ENCODE assay signal across 16 cellular contexts in genomic region chr5:35198681-35199080, GRCh38. TPM values are rescaled to one million over a fixed set of nuclear protein-coding genes. Genes with fewer than 3 reads are reported as not detected.
DNase-seq lines count a peak whose midpoint lies in the region; ATAC-seq and TF ChIP-seq lines count a peak whose summit lies in the region.
"Had no signal": no experiment of that assay in that cellular context is flagged by ENCODE, and none has a peak within 500 bp of the region (broad histone marks: within the 10 kb centered on the region; RNA-seq: fewer than 3 reads in every experiment).

No MANE protein-coding gene starts in this region.

- H3K4me2 ChIP-seq in hepatocyte (peak overlapping the region; percentile 64), OCI-LY7 (ENCODE audit: low read length) (no peak overlapping the region)
- H3K4me2 ChIP-seq: BLaER1 had no signal

- H3K9me2 ChIP-seq in hepatocyte (replicated peaks; ENCODE audit: insufficient read depth) = no peaks in the 10 kb centered on the region
- no peaks in the 10 kb centered on the region for H3K9me2 ChIP-seq in OCI-LY7 (ENCODE audit: insufficient read depth, low read length)

- H3K4me3 ChIP-seq in SJCRH30 (no peak overlapping the region), hepatocyte (no peak overlapping the region), OCI-LY7 (ENCODE audit: low read depth, low read length, poor library complexity, severe bottlenecking) (no peak overlapping the region)
- H3K4me3 ChIP-seq: ascending aorta, BLaER1, GM12878 had no signal

- H3K27ac ChIP-seq in SJCRH30 = no peak overlapping the region; the same call in 1 of the 2 replicates
- peak overlapping the region; percentile 72 for H3K27ac ChIP-seq in hepatocyte
- no peak overlapping the region for H3K27ac ChIP-seq in OCI-LY7 (ENCODE audit: low read depth, low read length, poor library complexity, severe bottlenecking)
- H3K27ac ChIP-seq: ascending aorta, BLaER1 had no signal

- DNase-seq in EL (peak; percentile 25), SJCRH30 (peak; percentile 25 to 57), hepatocyte (ENCODE audit: low spot score) (peak; percentile 64), retina (peak; percentile 29), occipital lobe (lab: John Stamatoyannopoulos, UW) (no peak), OCI-LY7 (ENCODE audit: low spot score) (no peak), NCI-H2171 (lab: John Stamatoyannopoulos, UW) (no peak)
- DNase-seq: activated CD8-positive, alpha-beta T cell treated with anti-CD3 and anti-CD28 coated beads for 36 hours; effector memory CD8-positive, alpha-beta T cell; head of caudate nucleus; Kasumi-1; NCI-H2081 treated with DMSO at 0.1 percent for 48 hours had no signal

- H3K4me1 ChIP-seq in SJCRH30 (peaks cover 28% of the 10 kb centered on the region), hepatocyte (ENCODE audit: insufficient read depth) (peaks cover 40% of the 10 kb centered on the region), OCI-LY7 (ENCODE audit: insufficient read depth, low read length, poor library complexity, severe bottlenecking) (peaks cover 18% of the 10 kb centered on the region)
- H3K4me1 ChIP-seq: ascending aorta had no signal

- no peak for TF ChIP-seq CTCF in hepatocyte (IDR thresholded peaks at IDR 0.05; ENCODE audit: poor library complexity)
- TF ChIP-seq CTCF in OCI-LY7 (conservative IDR thresholded peaks at IDR 0.05; ENCODE audit: low read length) = no peak

- ATAC-seq in HG03097 (IDR thresholded peaks at IDR 0.05; ENCODE audit: low FRiP score, unreplicated experiment) = no peak
- ATAC-seq: activated CD8-positive, alpha-beta T cell treated with anti-CD3 and anti-CD28 coated beads for 36 hours; effector memory CD8-positive, alpha-beta T cell; GM12878 had no signal

- peaks cover 3% of the 10 kb centered on the region for H4K20me1 ChIP-seq in hepatocyte (ENCODE audit: insufficient read depth, poor library complexity, severe bottlenecking)
- H4K20me1 ChIP-seq in OCI-LY7 (ENCODE audit: insufficient read depth, low read length) = no peaks in the 10 kb centered on the region
- H4K20me1 ChIP-seq: BLaER1 had no signal

- H2AFZ ChIP-seq in hepatocyte (no peak overlapping the region), OCI-LY7 (ENCODE audit: low read length) (no peak overlapping the region)

- H3K27me3 ChIP-seq in SJCRH30 (no peaks in the 10 kb centered on the region), hepatocyte (no peaks in the 10 kb centered on the region)
- H3K27me3 ChIP-seq: ascending aorta, BLaER1 had no signal

- H3K36me3 ChIP-seq in SJCRH30 (no peaks in the 10 kb centered on the region), hepatocyte (replicated peaks; ENCODE audit: insufficient read depth, low read depth) (no peaks in the 10 kb centered on the region), OCI-LY7 (ENCODE audit: insufficient read depth, low read length) (no peaks in the 10 kb centered on the region)
- H3K36me3 ChIP-seq: ascending aorta, BLaER1 had no signal

- POLR2A ChIA-PET in OCI-LY7 (lab: Charles Lee) = interaction anchor here (1.3 kb wide), 1 partner anchor 12 kb away, joined by 5 read pairs; no protein-coding TSS in a partner anchor

- no TSS peak for BruUV-seq in OCI-LY7 (replicated peaks; lab: Mats Ljungman, UMichigan)

- 23% methylated on average over 4 of the region's 4 CpGs for WGBS in hepatocyte (ENCODE audit: low lambda C conversion rate, missing lambda C conversion rate)

- CTCF ChIA-PET in OCI-LY7 (lab: Charles Lee; ENCODE audit: unreplicated experiment) = no interaction called here

- H3K9me3 ChIP-seq in SJCRH30 (replicated peaks) = no peaks in the 10 kb centered on the region
- no peaks in the 10 kb centered on the region for H3K9me3 ChIP-seq in hepatocyte (ENCODE audit: low read depth)
- H3K9me3 ChIP-seq in OCI-LY7 (ENCODE audit: low read length) = no peaks in the 10 kb centered on the region
- H3K9me3 ChIP-seq: ascending aorta, BLaER1 had no signal

- H3K79me2 ChIP-seq in hepatocyte (peaks cover 45% of the 10 kb centered on the region), OCI-LY7 (ENCODE audit: insufficient read depth, low read depth, low read length) (no peaks in the 10 kb centered on the region)

- intact Hi-C loops in OCI-LY7 (cut with micrococcal nuclease; ENCODE audit: unreplicated experiment) = no loop called here

RNA-seq across cellular contexts. Expression of gene PRLR, which starts 31.6 kb away (rescaled TPM):
- not detected in 2 replicates for total RNA-seq in SJCRH30 (2014; rRNA removed; shearing (Covaris generic))
- total RNA-seq in hepatocyte (95.8 and 99.8 TPM in 2 replicates), occipital lobe (3.3 TPM), OCI-LY7 (2022) (not detected in 2 replicates)
- polyA plus RNA-seq in hepatocyte = 21.8 and 24.7 TPM in 2 replicates
- total RNA-seq in OCI-LY7 (2014; rRNA removed; shearing (Covaris generic)) = not detected in 2 replicates
- total RNA-seq: activated CD8-positive, alpha-beta T cell treated with anti-CD3 and anti-CD28 coated beads for 36 hours had no signal

Comparison
In these comparisons a context has a peak if more than half of its experiments do, and no peak if none do; other contexts are left out.
1. DNase-seq: peak in EL (single experiment), SJCRH30 (2 of 2), hepatocyte (single experiment) and retina (single experiment); none in occipital lobe (single experiment), OCI-LY7 (single experiment) and NCI-H2171 (single experiment).
2. RNA of gene PRLR, which starts 31.6 kb away (total RNA-seq): 95.8 to 99.8 TPM in hepatocyte; 3.3 TPM in occipital lobe (single experiment), not detected in SJCRH30 and not detected in OCI-LY7; every median in the first group is over 10 times any median in the second.